ENCODE assay signal across 11 cellular contexts in the genomic region with DNA sequence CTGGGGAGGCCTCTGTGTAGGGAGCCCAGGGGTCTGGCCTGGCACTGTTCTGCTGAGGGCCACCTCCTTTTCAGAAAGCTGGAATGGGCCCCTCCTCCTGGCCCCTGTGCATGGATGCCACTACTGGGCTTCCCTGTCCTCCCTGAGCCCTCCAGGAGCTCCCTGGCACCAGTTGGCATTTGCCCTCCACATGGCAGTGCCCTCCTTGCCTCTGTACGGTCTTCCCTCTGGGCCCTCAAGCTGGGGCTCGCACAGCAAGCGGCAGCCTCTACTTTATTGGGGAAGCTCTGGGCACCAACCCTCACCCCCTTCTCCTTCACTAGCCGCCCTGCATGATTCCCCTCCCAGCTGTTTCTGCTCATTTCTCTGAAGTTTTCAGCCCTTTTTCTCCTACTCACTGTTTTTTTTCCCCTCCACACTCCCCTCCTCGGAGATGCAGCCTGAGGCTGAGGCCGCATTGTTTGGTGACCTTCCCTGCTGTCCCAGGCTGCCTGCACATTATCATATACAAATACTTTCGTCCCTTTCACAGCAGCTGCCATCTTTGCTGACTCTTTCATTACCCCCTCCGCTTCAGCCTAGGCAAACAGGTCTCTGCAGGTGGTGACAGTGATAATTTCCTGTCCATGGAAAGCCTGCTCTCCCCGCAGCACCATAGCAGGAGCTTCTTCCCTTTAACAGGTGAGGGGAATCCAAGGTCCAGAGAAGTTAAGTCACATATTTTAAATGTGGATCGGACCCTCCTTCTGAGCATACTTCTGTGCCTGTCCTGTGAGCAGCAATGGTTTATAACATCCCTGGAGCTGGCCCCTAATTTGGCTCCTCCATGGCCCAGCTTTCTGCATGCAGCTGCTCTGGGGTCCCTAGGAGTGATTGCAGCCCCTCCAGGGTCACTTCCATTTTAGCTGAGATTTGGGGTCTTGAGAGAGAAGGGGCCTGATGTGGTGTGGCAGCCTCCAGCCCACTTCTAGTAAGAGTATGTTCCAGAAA.
DNase-seq lines count a peak whose midpoint lies in the region; ATAC-seq and TF ChIP-seq lines count a peak whose summit lies in the region.
"Had no signal": no experiment of that assay in that cellular context is flagged by ENCODE, and none has a peak within 500 bp of the region (broad histone marks: within the 10 kb centered on the region; RNA-seq: fewer than 3 reads in every experiment).

No MANE protein-coding gene starts in this region.

- H3K14ac ChIP-seq in trophoblast cell (ENCODE audit: low read length): peak overlapping the region; percentile 86

- H3K9me3 ChIP-seq in HUES6 (ENCODE audit: control insufficient read depth, insufficient read depth, low read depth, low read length): no peaks in the 10 kb centered on the region
- no peaks in the 10 kb centered on the region for H3K9me3 ChIP-seq in esophagus muscularis mucosa
- no peaks in the 10 kb centered on the region for H3K9me3 ChIP-seq in trophoblast cell (ENCODE audit: insufficient read depth, low read depth, low read length)

- intact Hi-C loops in esophagus muscularis mucosa (cut with DNase I): no loop called here

- H2BK12ac ChIP-seq in trophoblast cell (ENCODE audit: low read length): peak overlapping the region; percentile 96

- TF ChIP-seq CTCF in esophagus muscularis mucosa (IDR thresholded peaks at IDR 0.05): no peak

- no peak for ATAC-seq in HG03520 (IDR thresholded peaks at IDR 0.05; ENCODE audit: unreplicated experiment)
- ATAC-seq: left colon had no signal

- H3K36me3 ChIP-seq in HUES6 (ENCODE audit: control insufficient read depth, insufficient read depth, low read length) (no peaks in the 10 kb centered on the region), esophagus muscularis mucosa (peaks cover 0 to 13% (median 2%) of the 10 kb centered on the region in 4 donors), trophoblast cell (ENCODE audit: control insufficient read depth in 1 of 2, insufficient read depth in 2 of 2, low read length in 2 of 2) (peaks cover 0 to 3% of the 10 kb centered on the region in 2 experiments)

- peak overlapping the region; percentile 43 for H4K12ac ChIP-seq in trophoblast cell (ENCODE audit: low read depth, low read length)

- peak overlapping the region; percentile 72 for H4K8ac ChIP-seq in trophoblast cell (ENCODE audit: low read depth, low read length)

- peak overlapping the region; percentile 46 for H2AFZ ChIP-seq in trophoblast cell (ENCODE audit: insufficient read depth, low read length, poor library complexity)
- H2AFZ ChIP-seq: parathyroid adenoma had no signal

- peak overlapping the region; percentile 85 for H3K18ac ChIP-seq in trophoblast cell (ENCODE audit: low read length)

- peak overlapping the region; percentile 97 for H4K91ac ChIP-seq in trophoblast cell (ENCODE audit: low read depth, low read length)

- peak overlapping the region; percentile 8; the same call in 1 of the 2 replicates for H3K4me3 ChIP-seq in HUES6 (ENCODE audit: low read depth, low read length)
- H3K4me3 ChIP-seq in esophagus muscularis mucosa: no peak overlapping the region
- no peak overlapping the region for H3K4me3 ChIP-seq in trophoblast cell (ENCODE audit: low read depth, low read length)

- H3K4me2 ChIP-seq in trophoblast cell (ENCODE audit: low read length): no peak overlapping the region

- peak overlapping the region; percentile 90 for H2AK5ac ChIP-seq in trophoblast cell (ENCODE audit: low read length)

- peaks cover 6% of the 10 kb centered on the region for H3K79me2 ChIP-seq in trophoblast cell (ENCODE audit: control insufficient read depth, insufficient read depth, low read length, poor library complexity)
- H3K79me2 ChIP-seq: parathyroid adenoma had no signal

- no peak for TF ChIP-seq EP300 in esophagus muscularis mucosa (IDR thresholded peaks at IDR 0.05)

- H3K9ac ChIP-seq in HUES6 (ENCODE audit: low read length): peak overlapping the region; percentile 20
- no peak overlapping the region for H3K9ac ChIP-seq in trophoblast cell (ENCODE audit: low read length)
- H3K9ac ChIP-seq: parathyroid adenoma had no signal

- peak overlapping the region; percentile 91 for H2BK120ac ChIP-seq in trophoblast cell (ENCODE audit: insufficient read depth, low read length, poor library complexity)

- H3K79me1 ChIP-seq in trophoblast cell (ENCODE audit: low read length): peaks cover 33% of the 10 kb centered on the region

- H3K27me3 ChIP-seq in HUES6 (ENCODE audit: control insufficient read depth, insufficient read depth, low read length) (peaks cover 19% of the 10 kb centered on the region), esophagus muscularis mucosa (no peaks in the 10 kb centered on the region), trophoblast cell (ENCODE audit: insufficient read depth, low read length) (no peaks in the 10 kb centered on the region)

- DNase-seq in NCI-H510A treated with DMSO at 0.1 percent for 48 hours (lab: John Stamatoyannopoulos, UW) (peak; percentile 65), esophagus muscularis mucosa (ENCODE audit: extremely low spot score) (peak; percentile 53), trophoblast cell (no peak), NOMO-1 (lab: John Stamatoyannopoulos, UW; ENCODE audit: unreplicated experiment in 2 of 2) (no peak), NCI-H524 (lab: John Stamatoyannopoulos, UW) (no peak)
- DNase-seq: CD8-positive, alpha-beta memory T cell; left colon; NCI-H446 treated with DMSO at 0.1 percent for 48 hours had no signal

- no peak overlapping the region for H3K23ac ChIP-seq in trophoblast cell (ENCODE audit: low read length)

- H3K4me1 ChIP-seq in HUES6 (ENCODE audit: control insufficient read depth, insufficient read depth, low read length) (peaks cover 72% of the 10 kb centered on the region), esophagus muscularis mucosa (peaks cover 38 to 51% (median 41%) of the 10 kb centered on the region in 4 donors), trophoblast cell (ENCODE audit: control insufficient read depth in 1 of 2, insufficient read depth in 2 of 2, low read length in 2 of 2) (peaks cover 24 to 27% of the 10 kb centered on the region in 2 experiments)

- WGBS in esophagus muscularis mucosa: 71% methylated on average over 10 of the region's 10 CpGs
- WGBS in trophoblast cell (ENCODE audit: extremely low coverage, insufficient coverage, insufficient read length): no CpG with 5 or more reads among the region's 10 CpGs

- peak overlapping the region; percentile 82 for H3K4ac ChIP-seq in trophoblast cell (ENCODE audit: low read depth, low read length)

- H2BK5ac ChIP-seq in trophoblast cell (ENCODE audit: low read depth, low read length, poor library complexity): peak overlapping the region; percentile 60

- no peak for TF ChIP-seq POLR2A in esophagus muscularis mucosa (IDR thresholded peaks at IDR 0.05; ENCODE audit: low read depth)

- H3K27ac ChIP-seq in HUES6 (ENCODE audit: low read depth, low read length): no peak overlapping the region
- no peak overlapping the region for H3K27ac ChIP-seq in esophagus muscularis mucosa (replicated peaks in 1 of 4)
- peak overlapping the region; percentile 41 for H3K27ac ChIP-seq in trophoblast cell (ENCODE audit: low read depth, low read length)
- H3K27ac ChIP-seq: parathyroid adenoma had no signal

Comparison
In these comparisons a context has a peak if more than half of its experiments do, and no peak if none do; other contexts are left out.
1. DNase-seq: peak in NCI-H510A treated with DMSO at 0.1 percent for 48 hours (single experiment) and esophagus muscularis mucosa (single experiment); none in trophoblast cell (0 of 2), NOMO-1 (0 of 2) and NCI-H524 (0 of 2).